8 cellular contexts compared by ENCODE assay signal in genomic region chr1:180229483-180230415, GRCh38. TPM values are rescaled to one million over a fixed set of nuclear protein-coding genes. Genes with fewer than 3 reads are reported as not detected.
DNase-seq lines count a peak whose midpoint lies in the region; ATAC-seq and TF ChIP-seq lines count a peak whose summit lies in the region.

LHX4 (plus strand) TSS chr1:180230264; CDS start chr1:180230530, 266 bp downstream.

- TF ChIP-seq CTCF in osteocyte (IDR thresholded peaks at IDR 0.05): no peak

- H3K4me1 Mint-ChIP-seq in activated CD8-positive, alpha-beta memory T cell treated with anti-CD3 and anti-CD28 coated beads, Interleukin-2, amount 10 ng/mL, durations not matched to agents 7 days and 5 days: peaks cover 28% of the 10 kb centered on the region
- peaks cover 21% of the 10 kb centered on the region for H3K4me1 Mint-ChIP-seq in osteocyte (ENCODE audit: unreplicated experiment)

- ATAC-seq in GM21723 (IDR thresholded peaks at IDR 0.05; ENCODE audit: unreplicated experiment) (peak; percentile 40), HG03097 (IDR thresholded peaks at IDR 0.05; ENCODE audit: low FRiP score, unreplicated experiment) (no peak)
- ATAC-seq in activated CD8-positive, alpha-beta memory T cell treated with anti-CD3 and anti-CD28 coated beads, Interleukin-2, amount 10 ng/mL, durations not matched to agents 7 days and 5 days: peak; percentile 67

- no peaks in the 10 kb centered on the region for H3K36me3 Mint-ChIP-seq in activated CD8-positive, alpha-beta memory T cell treated with anti-CD3 and anti-CD28 coated beads, Interleukin-2, amount 10 ng/mL, durations not matched to agents 7 days and 5 days
- no peaks in the 10 kb centered on the region for H3K36me3 Mint-ChIP-seq in osteocyte (ENCODE audit: unreplicated experiment)

- H3K9me3 Mint-ChIP-seq in activated CD8-positive, alpha-beta memory T cell treated with anti-CD3 and anti-CD28 coated beads, Interleukin-2, amount 10 ng/mL, durations not matched to agents 7 days and 5 days (ENCODE audit: low read depth): no peaks in the 10 kb centered on the region
- H3K9me3 Mint-ChIP-seq in osteocyte (ENCODE audit: unreplicated experiment): no peaks in the 10 kb centered on the region

- peaks cover 81% of the 10 kb centered on the region for H3K27me3 Mint-ChIP-seq in activated CD8-positive, alpha-beta memory T cell treated with anti-CD3 and anti-CD28 coated beads, Interleukin-2, amount 10 ng/mL, durations not matched to agents 7 days and 5 days
- peaks cover 70% of the 10 kb centered on the region for H3K27me3 Mint-ChIP-seq in osteocyte (ENCODE audit: unreplicated experiment)

- DNase-seq in COLO668 (lab: John Stamatoyannopoulos, UW; ENCODE audit: unreplicated experiment) (peak; percentile 66), NCI-H2196 treated with DMSO at 0.1 percent for 48 hours (lab: John Stamatoyannopoulos, UW; ENCODE audit: unreplicated experiment) (peak; percentile 50), germinal center (ENCODE audit: low spot score) (peak; percentile 82), osteocyte (ENCODE audit: extremely low spot score, unreplicated experiment) (no peak), mucosa of gallbladder (ENCODE audit: low spot score) (no peak)
- DNase-seq in activated CD8-positive, alpha-beta memory T cell treated with anti-CD3 and anti-CD28 coated beads, Interleukin-2, amount 10 ng/mL, durations not matched to agents 7 days and 5 days: peak; percentile 47

- H3K27ac Mint-ChIP-seq in activated CD8-positive, alpha-beta memory T cell treated with anti-CD3 and anti-CD28 coated beads, Interleukin-2, amount 10 ng/mL, durations not matched to agents 7 days and 5 days: no peak within 1 kb of the TSS
- H3K27ac Mint-ChIP-seq in osteocyte (ENCODE audit: unreplicated experiment): no peak within 1 kb of the TSS

- CTCF ChIA-PET in activated CD8-positive, alpha-beta memory T cell treated with anti-CD3 and anti-CD28 coated beads, Interleukin-2, amount 10 ng/mL, durations not matched to agents 7 days and 5 days (lab: Charles Lee): interaction anchor here (1.4 kb wide), 1 partner anchor 415 kb away, joined by 3 read pairs; no protein-coding TSS in a partner anchor

- H3K4me3 Mint-ChIP-seq in activated CD8-positive, alpha-beta memory T cell treated with anti-CD3 and anti-CD28 coated beads, Interleukin-2, amount 10 ng/mL, durations not matched to agents 7 days and 5 days: peak within 1 kb of the TSS; percentile 63
- peak within 1 kb of the TSS; percentile 73 for H3K4me3 Mint-ChIP-seq in osteocyte (ENCODE audit: unreplicated experiment)

RNA-seq across cellular contexts. Expression of gene LHX4, which starts in this region (rescaled TPM):
- total RNA-seq in activated CD8-positive, alpha-beta memory T cell treated with anti-CD3 and anti-CD28 coated beads, Interleukin-2, amount 10 ng/mL, durations not matched to agents 7 days and 5 days: not detected
- 0.70 and 0.78 TPM in 2 replicates for total RNA-seq in osteocyte
- 0.03 TPM for total RNA-seq in mucosa of gallbladder

Comparison
In these comparisons a context has a peak if more than half of its experiments do, and no peak if none do; other contexts are left out.
1. Peak in DNase-seq and ATAC-seq in activated CD8-positive, alpha-beta memory T cell treated with anti-CD3 and anti-CD28 coated beads, Interleukin-2, amount 10 ng/mL, durations not matched to agents 7 days and 5 days; RNA of the gene not detected or under 1 TPM.
2. DNase-seq: peak in COLO668 (single experiment), NCI-H2196 treated with DMSO at 0.1 percent for 48 hours (single experiment) and germinal center (single experiment); none in osteocyte (single experiment) and mucosa of gallbladder (single experiment).